1 cellular context compared by ENCODE assay signal in genomic region chr18:78793313-78793712, GRCh38.
TF ChIP-seq lines count a peak whose summit lies in the region.

No MANE protein-coding gene starts in this region.

TF ChIP-seq in H1, 55 proteins besides CTCF, POLR2A, EP300 and RAD21 (continued from another document):
- no peak for TF ChIP-seq SIN3A (conservative IDR thresholded peaks at IDR 0.05 in 1 of 2, IDR thresholded peaks at IDR 0.05 in 1 of 2; ENCODE audit: low read depth in 1 of 2, low read length in 2 of 2)
- no peak for TF ChIP-seq CBX8 (IDR thresholded peaks at IDR 0.05; ENCODE audit: borderline replicate concordance, low read depth, low read length)
- TF ChIP-seq SP1 (IDR thresholded peaks at IDR 0.05; ENCODE audit: low read depth, low read length): no peak
- TF ChIP-seq SP4 (IDR thresholded peaks at IDR 0.05; ENCODE audit: low read length): no peak
- no peak for TF ChIP-seq RBBP5 (IDR thresholded peaks at IDR 0.05; ENCODE audit: borderline replicate concordance, low read depth, low read length)
- TF ChIP-seq CEBPB (IDR thresholded peaks at IDR 0.05; ENCODE audit: low read depth, low read length): no peak
- no peak for TF ChIP-seq BCL11A (IDR thresholded peaks at IDR 0.05; ENCODE audit: low read depth in 2 of 2, low read length in 2 of 2)
- TF ChIP-seq NANOG (IDR thresholded peaks at IDR 0.05; ENCODE audit: insufficient read depth, low read depth, low read length, poor library complexity, severe bottlenecking): no peak
- no peak for TF ChIP-seq ASH2L (IDR thresholded peaks at IDR 0.05; ENCODE audit: low read length)
- TF ChIP-seq CHD1 (IDR thresholded peaks at IDR 0.05; ENCODE audit: low read depth, low read length): no peak
- no peak for TF ChIP-seq JUND (IDR thresholded peaks at IDR 0.05; ENCODE audit: low read length)
- no peak for TF ChIP-seq FOSL1 (IDR thresholded peaks at IDR 0.05; ENCODE audit: insufficient read depth, low read depth, low read length)
- no peak for TF ChIP-seq MAX (IDR thresholded peaks at IDR 0.05)
- TF ChIP-seq, protein P1, sequence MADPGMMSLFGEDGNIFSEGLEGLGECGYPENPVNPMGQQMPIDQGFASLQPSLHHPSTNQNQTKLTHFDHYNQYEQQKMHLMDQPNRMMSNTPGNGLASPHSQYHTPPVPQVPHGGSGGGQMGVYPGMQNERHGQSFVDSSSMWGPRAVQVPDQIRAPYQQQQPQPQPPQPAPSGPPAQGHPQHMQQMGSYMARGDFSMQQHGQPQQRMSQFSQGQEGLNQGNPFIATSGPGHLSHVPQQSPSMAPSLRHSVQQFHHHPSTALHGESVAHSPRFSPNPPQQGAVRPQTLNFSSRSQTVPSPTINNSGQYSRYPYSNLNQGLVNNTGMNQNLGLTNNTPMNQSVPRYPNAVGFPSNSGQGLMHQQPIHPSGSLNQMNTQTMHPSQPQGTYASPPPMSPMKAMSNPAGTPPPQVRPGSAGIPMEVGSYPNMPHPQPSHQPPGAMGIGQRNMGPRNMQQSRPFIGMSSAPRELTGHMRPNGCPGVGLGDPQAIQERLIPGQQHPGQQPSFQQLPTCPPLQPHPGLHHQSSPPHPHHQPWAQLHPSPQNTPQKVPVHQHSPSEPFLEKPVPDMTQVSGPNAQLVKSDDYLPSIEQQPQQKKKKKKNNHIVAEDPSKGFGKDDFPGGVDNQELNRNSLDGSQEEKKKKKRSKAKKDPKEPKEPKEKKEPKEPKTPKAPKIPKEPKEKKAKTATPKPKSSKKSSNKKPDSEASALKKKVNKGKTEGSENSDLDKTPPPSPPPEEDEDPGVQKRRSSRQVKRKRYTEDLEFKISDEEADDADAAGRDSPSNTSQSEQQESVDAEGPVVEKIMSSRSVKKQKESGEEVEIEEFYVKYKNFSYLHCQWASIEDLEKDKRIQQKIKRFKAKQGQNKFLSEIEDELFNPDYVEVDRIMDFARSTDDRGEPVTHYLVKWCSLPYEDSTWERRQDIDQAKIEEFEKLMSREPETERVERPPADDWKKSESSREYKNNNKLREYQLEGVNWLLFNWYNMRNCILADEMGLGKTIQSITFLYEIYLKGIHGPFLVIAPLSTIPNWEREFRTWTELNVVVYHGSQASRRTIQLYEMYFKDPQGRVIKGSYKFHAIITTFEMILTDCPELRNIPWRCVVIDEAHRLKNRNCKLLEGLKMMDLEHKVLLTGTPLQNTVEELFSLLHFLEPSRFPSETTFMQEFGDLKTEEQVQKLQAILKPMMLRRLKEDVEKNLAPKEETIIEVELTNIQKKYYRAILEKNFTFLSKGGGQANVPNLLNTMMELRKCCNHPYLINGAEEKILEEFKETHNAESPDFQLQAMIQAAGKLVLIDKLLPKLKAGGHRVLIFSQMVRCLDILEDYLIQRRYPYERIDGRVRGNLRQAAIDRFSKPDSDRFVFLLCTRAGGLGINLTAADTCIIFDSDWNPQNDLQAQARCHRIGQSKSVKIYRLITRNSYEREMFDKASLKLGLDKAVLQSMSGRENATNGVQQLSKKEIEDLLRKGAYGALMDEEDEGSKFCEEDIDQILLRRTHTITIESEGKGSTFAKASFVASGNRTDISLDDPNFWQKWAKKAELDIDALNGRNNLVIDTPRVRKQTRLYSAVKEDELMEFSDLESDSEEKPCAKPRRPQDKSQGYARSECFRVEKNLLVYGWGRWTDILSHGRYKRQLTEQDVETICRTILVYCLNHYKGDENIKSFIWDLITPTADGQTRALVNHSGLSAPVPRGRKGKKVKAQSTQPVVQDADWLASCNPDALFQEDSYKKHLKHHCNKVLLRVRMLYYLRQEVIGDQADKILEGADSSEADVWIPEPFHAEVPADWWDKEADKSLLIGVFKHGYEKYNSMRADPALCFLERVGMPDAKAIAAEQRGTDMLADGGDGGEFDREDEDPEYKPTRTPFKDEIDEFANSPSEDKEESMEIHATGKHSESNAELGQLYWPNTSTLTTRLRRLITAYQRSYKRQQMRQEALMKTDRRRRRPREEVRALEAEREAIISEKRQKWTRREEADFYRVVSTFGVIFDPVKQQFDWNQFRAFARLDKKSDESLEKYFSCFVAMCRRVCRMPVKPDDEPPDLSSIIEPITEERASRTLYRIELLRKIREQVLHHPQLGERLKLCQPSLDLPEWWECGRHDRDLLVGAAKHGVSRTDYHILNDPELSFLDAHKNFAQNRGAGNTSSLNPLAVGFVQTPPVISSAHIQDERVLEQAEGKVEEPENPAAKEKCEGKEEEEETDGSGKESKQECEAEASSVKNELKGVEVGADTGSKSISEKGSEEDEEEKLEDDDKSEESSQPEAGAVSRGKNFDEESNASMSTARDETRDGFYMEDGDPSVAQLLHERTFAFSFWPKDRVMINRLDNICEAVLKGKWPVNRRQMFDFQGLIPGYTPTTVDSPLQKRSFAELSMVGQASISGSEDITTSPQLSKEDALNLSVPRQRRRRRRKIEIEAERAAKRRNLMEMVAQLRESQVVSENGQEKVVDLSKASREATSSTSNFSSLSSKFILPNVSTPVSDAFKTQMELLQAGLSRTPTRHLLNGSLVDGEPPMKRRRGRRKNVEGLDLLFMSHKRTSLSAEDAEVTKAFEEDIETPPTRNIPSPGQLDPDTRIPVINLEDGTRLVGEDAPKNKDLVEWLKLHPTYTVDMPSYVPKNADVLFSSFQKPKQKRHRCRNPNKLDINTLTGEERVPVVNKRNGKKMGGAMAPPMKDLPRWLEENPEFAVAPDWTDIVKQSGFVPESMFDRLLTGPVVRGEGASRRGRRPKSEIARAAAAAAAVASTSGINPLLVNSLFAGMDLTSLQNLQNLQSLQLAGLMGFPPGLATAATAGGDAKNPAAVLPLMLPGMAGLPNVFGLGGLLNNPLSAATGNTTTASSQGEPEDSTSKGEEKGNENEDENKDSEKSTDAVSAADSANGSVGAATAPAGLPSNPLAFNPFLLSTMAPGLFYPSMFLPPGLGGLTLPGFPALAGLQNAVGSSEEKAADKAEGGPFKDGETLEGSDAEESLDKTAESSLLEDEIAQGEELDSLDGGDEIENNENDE (IDR thresholded peaks at IDR 0.05; ENCODE audit: insufficient replicate concordance, low read length): no peak
- TF ChIP-seq SAP30 (IDR thresholded peaks at IDR 0.05; ENCODE audit: insufficient read depth, insufficient replicate concordance, low read length): no peak
- TF ChIP-seq ZNF274 (IDR thresholded peaks at IDR 0.05; ENCODE audit: borderline replicate concordance, extremely low read depth, low read length): no peak
- TF ChIP-seq GTF2F1 (IDR thresholded peaks at IDR 0.05; ENCODE audit: borderline replicate concordance, low read depth, low read length): no peak
